Comparison of ENCODE assay signal across 23 cellular contexts in the genomic region with DNA sequence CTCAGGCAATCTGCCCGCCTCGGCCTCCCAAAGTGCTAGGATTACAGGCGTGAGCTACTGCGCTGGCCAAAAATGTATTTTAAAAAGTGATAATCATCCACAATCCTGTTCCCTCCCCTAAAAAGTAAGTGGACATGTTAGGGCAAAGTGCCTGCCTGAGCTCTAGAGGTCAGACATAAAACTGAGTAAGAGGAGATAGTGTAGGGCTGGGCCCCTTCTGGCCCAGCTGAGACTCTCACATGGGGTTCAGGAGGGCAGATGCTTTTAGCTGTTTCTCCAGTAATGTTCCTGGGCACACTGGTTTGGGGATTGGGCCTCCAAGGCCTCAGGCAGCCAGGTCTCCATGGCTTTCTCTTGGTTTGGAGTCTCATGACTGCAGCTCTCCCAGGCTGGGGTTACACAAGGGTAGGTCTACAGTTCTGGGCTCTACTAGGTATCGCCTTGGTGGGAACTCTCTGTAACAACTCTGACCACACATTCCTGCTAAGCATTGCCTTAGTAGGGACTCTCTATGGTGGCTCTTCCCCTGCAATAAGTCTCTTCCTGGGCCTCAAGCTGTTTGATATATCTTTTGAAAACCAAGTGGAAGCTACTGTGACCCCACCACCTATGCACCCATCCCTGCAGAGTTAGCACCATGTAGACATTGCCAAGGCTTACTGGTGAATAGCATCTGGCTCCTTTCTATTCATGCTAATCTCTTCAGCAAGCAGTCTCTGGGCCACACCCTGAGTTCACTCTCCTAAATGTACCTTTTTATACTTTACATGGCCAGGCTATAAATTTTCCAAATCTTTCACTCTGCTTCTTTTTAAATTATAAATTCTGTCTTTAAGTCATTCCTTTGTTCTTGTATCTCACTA. TPM values are rescaled to one million over a fixed set of nuclear protein-coding genes. Genes with fewer than 3 reads are reported as not detected.
DNase-seq lines count a peak whose midpoint lies in the region; ATAC-seq, FAIRE-seq and TF ChIP-seq lines count a peak whose summit lies in the region.
"Had no signal": no experiment of that assay in that cellular context is flagged by ENCODE, and none has a peak within 500 bp of the region (broad histone marks: within the 10 kb centered on the region; RNA-seq: fewer than 3 reads in every experiment).

No MANE protein-coding gene starts in this region.

- H2BK20ac ChIP-seq in H1 (ENCODE audit: low read length) = no peak overlapping the region

- no peak for DNase-seq in left ventricle myocardium superior
- DNase-seq in Right ventricle myocardium superior = no peak
- no peak for DNase-seq in H1 (ENCODE audit: low read depth in 1 of 2, low spot score in 2 of 2)
- DNase-seq in neural progenitor cell (ENCODE audit: low spot score) = no peak
- no peak for DNase-seq in cerebellar cortex (ENCODE audit: low spot score)
- no peak for DNase-seq in germinal center (ENCODE audit: low spot score)
- DNase-seq: CD4-positive, CD25-positive, alpha-beta regulatory T cell; H9; MM.1S; NCI-H2029; NCI-H446; NCI-H524 treated with DMSO at 0.1 percent for 48 hours; NCI-H82; NK-92 treated with Interleukin-12 subunit alpha and Interleukin-12 subunit beta, amount 100 ng/mL, for 24 hours; PC-3; SHP77 treated with DMSO at 0.1 percent for 48 hours had no signal

- H2AFZ ChIP-seq in H1 (ENCODE audit: low read length) (peak overlapping the region; percentile 77; the same call in 1 of the 2 replicates), neural progenitor cell (replicated peaks) (peak overlapping the region; percentile 64)

- no peaks in the 10 kb centered on the region for H3F3A ChIP-seq in neural progenitor cell (ENCODE audit: low read depth)

- H3K4me1 ChIP-seq in H1 (replicated peaks in 1 of 4; ENCODE audit: control insufficient read depth in 3 of 4, insufficient read depth in 4 of 4, low read length in 3 of 4) (no peaks in the 10 kb centered on the region), neural progenitor cell (no peaks in the 10 kb centered on the region)
- H3K4me1 ChIP-seq: BLaER1 had no signal

- H3K79me1 ChIP-seq in H1 (ENCODE audit: low read depth, low read length) = no peaks in the 10 kb centered on the region

- no peak for TF ChIP-seq POLR2A in H1 (IDR thresholded peaks at IDR 0.05; ENCODE audit: control extremely low read depth in 1 of 2, low read depth in 2 of 2, low read length in 2 of 2)

- H3K27me3 ChIP-seq in H1 (replicated peaks in 1 of 4; ENCODE audit: control insufficient read depth in 3 of 4, extremely low read depth in 1 of 4, insufficient read depth in 3 of 4, low read length in 3 of 4) (no peaks in the 10 kb centered on the region), neural progenitor cell (peaks cover 13% of the 10 kb centered on the region)
- H3K27me3 ChIP-seq: BLaER1 had no signal

- no peak overlapping the region for H3K27ac Mint-ChIP-seq in neural progenitor cell
- H3K27ac Mint-ChIP-seq: CD4-positive, CD25-positive, alpha-beta regulatory T cell; H9 had no signal

- H2BK5ac ChIP-seq in H1 (ENCODE audit: low read depth, low read length) = no peak overlapping the region

- H3K9ac ChIP-seq in H1 (replicated peaks in 1 of 4; ENCODE audit: extremely low read depth in 1 of 4, low read depth in 3 of 4, low read length in 3 of 4) (no peak overlapping the region), neural progenitor cell (no peak overlapping the region)
- H3K9ac ChIP-seq: BLaER1, KMS-11 had no signal

- no peaks in the 10 kb centered on the region for H3K36me3 Mint-ChIP-seq in neural progenitor cell
- H3K36me3 Mint-ChIP-seq: CD4-positive, CD25-positive, alpha-beta regulatory T cell had no signal

- no peak overlapping the region for H3K18ac ChIP-seq in H1 (ENCODE audit: extremely low read depth, low read length)

- intact Hi-C loops in left ventricle myocardium superior (cut with micrococcal nuclease) = no loop called here
- intact Hi-C loops in Right ventricle myocardium superior (cut with DNase I) = loop anchor here (5.0 kb wide), 1 partner anchor 65 kb away; no protein-coding TSS in a partner anchor

- H3K4me2 ChIP-seq in H1 (ENCODE audit: insufficient read depth in 1 of 2, low read depth in 2 of 2, low read length in 2 of 2) (no peak overlapping the region), neural progenitor cell (no peak overlapping the region)
- H3K4me2 ChIP-seq: BLaER1, KMS-11 had no signal

- peak; percentile 10 for ATAC-seq in left ventricle myocardium superior
- no peak for ATAC-seq in Right ventricle myocardium superior (ENCODE audit: poor library complexity)
- no peak for ATAC-seq in SK-N-SH treated with all-trans-retinoic acid at 6 μM for 48 hours
- ATAC-seq: PC-3 had no signal

- WGBS in H1 (ENCODE audit: extremely low coverage in 1 of 2, insufficient coverage in 1 of 2, insufficient read length in 1 of 2, insufficient replicate concordance in 2 of 2, low coverage in 1 of 2, low lambda C conversion rate in 2 of 2, missing lambda C conversion rate in 1 of 2), 2 experiments = 83% methylated on average over 5 of the region's 5 CpGs; no CpG with 5 or more reads in 1 of the 2 experiments

- H3K27ac ChIP-seq in H1 (ENCODE audit: low read depth, low read length) (no peak overlapping the region), neural progenitor cell (no peak overlapping the region)
- H3K27ac ChIP-seq: BLaER1, KMS-11 had no signal

- FAIRE-seq in H1 (lab: Jason Lieb, UNC) = no peak
- FAIRE-seq: A204.1, D721Med, HTR-8/SVneo had no signal

- no peaks in the 10 kb centered on the region for H3K27me3 Mint-ChIP-seq in neural progenitor cell (ENCODE audit: insufficient read depth, low read depth)

- no peak overlapping the region for H2BK12ac ChIP-seq in H1 (ENCODE audit: low read depth, low read length)

- H3K4ac ChIP-seq in H1 (replicated peaks; ENCODE audit: insufficient read length, low read depth, low read length) = no peak overlapping the region

- CTCF ChIA-PET in H1 (lab: Charles Lee; ENCODE audit: partially characterized antibody) = interaction anchor here (0.8 to 2.2 kb wide), 2 partner anchors 38 to 62 kb away, joined by 3 to 5 read pairs; no protein-coding TSS in a partner anchor

- no peak overlapping the region for H3K56ac ChIP-seq in H1 (replicated peaks; ENCODE audit: insufficient read length, low read depth, low read length)

- H3K36me3 ChIP-seq in H1 (ENCODE audit: control insufficient read depth in 2 of 4, insufficient read depth in 4 of 4, low read length in 3 of 4) (no peaks in the 10 kb centered on the region), neural progenitor cell (no peaks in the 10 kb centered on the region)
- H3K36me3 ChIP-seq: BLaER1 had no signal

- H3K23ac ChIP-seq in H1 (ENCODE audit: insufficient read length) = no peak overlapping the region

- H4K5ac ChIP-seq in H1 (ENCODE audit: insufficient read length, low read depth, low read length) = no peak overlapping the region

- H4K20me1 ChIP-seq in H1 (replicated peaks in 1 of 2; ENCODE audit: control insufficient read depth in 1 of 2, insufficient read depth in 2 of 2, low read length in 2 of 2) (no peaks in the 10 kb centered on the region), neural progenitor cell (ENCODE audit: low read depth) (no peaks in the 10 kb centered on the region)
- H4K20me1 ChIP-seq: BLaER1 had no signal

- H4K8ac ChIP-seq in H1 (ENCODE audit: extremely low read depth, insufficient read depth, low read length) = no peak overlapping the region

- no peak overlapping the region for H4K91ac ChIP-seq in H1 (replicated peaks; ENCODE audit: insufficient read length, low read length)

- H3K4me3 Mint-ChIP-seq in neural progenitor cell = no peak overlapping the region
- H3K4me3 Mint-ChIP-seq: CD4-positive, CD25-positive, alpha-beta regulatory T cell; H9 had no signal

- H2BK120ac ChIP-seq in H1 (replicated peaks; ENCODE audit: low read depth, low read length) = no peak overlapping the region

- no peak overlapping the region for H2AK5ac ChIP-seq in H1 (ENCODE audit: low read depth, low read length)

- no peak for TF ChIP-seq EP300 in H1 (IDR thresholded peaks at IDR 0.05; ENCODE audit: borderline replicate concordance in 1 of 2, low read depth in 2 of 2, low read length in 2 of 2)

- no peaks in the 10 kb centered on the region for H3K9me3 ChIP-seq in H1 (ENCODE audit: insufficient read depth in 2 of 2, low read depth in 1 of 2, low read length in 1 of 2)
- H3K9me3 ChIP-seq in neural progenitor cell (ENCODE audit: low read depth) = no peaks in the 10 kb centered on the region
- H3K9me3 ChIP-seq: BLaER1 had no signal

- POLR2A ChIA-PET in H1 (lab: Charles Lee; ENCODE audit: partially characterized antibody) = no interaction called here

- TF ChIP-seq CTCF in H1 (IDR thresholded peaks at IDR 0.05; ENCODE audit: control extremely low read depth in 1 of 3, insufficient read depth in 1 of 3, low read depth in 1 of 3, low read length in 3 of 3) (no peak), neural progenitor cell (IDR thresholded peaks at IDR 0.05) (no peak)

- H3K23me2 ChIP-seq in H1 (ENCODE audit: low read depth, low read length) = no peaks in the 10 kb centered on the region

- TF ChIP-seq RAD21 in H1 (IDR thresholded peaks at IDR 0.05 in 1 of 2, conservative IDR thresholded peaks at IDR 0.05 in 1 of 2; ENCODE audit: low read depth in 2 of 2, low read length in 2 of 2) = no peak

- no peak overlapping the region for H3K4me3 ChIP-seq in H1 (ENCODE audit: extremely low read depth in 1 of 4, insufficient read depth in 2 of 4, low read depth in 3 of 4, low read length in 4 of 4)
- H3K4me3 ChIP-seq in neural progenitor cell = no peak overlapping the region
- H3K4me3 ChIP-seq: BLaER1 had no signal

- H3K14ac ChIP-seq in H1 (ENCODE audit: insufficient read length) = no peak overlapping the region

- no peak overlapping the region for H2BK15ac ChIP-seq in H1 (ENCODE audit: low read length)

- no peaks in the 10 kb centered on the region for H3K9me3 Mint-ChIP-seq in neural progenitor cell
- H3K9me3 Mint-ChIP-seq: CD4-positive, CD25-positive, alpha-beta regulatory T cell; H9 had no signal

- H3K79me2 ChIP-seq in H1 (ENCODE audit: control insufficient read depth in 1 of 2, insufficient read depth in 2 of 2, low read length in 2 of 2) (no peaks in the 10 kb centered on the region), neural progenitor cell (ENCODE audit: low read depth) (no peaks in the 10 kb centered on the region)

- no peaks in the 10 kb centered on the region for H3K4me1 Mint-ChIP-seq in neural progenitor cell
- H3K4me1 Mint-ChIP-seq: CD4-positive, CD25-positive, alpha-beta regulatory T cell; H9 had no signal

RNA-seq across cellular contexts. Expression of a gene that starts 6.9 kb away (rescaled TPM):
- total RNA-seq in left ventricle myocardium superior = 104 TPM
- 107 TPM for total RNA-seq in Right ventricle myocardium superior
- 83.8 and 93.7 TPM in 2 replicates for total RNA-seq in H1 (2021; fragmentation: NEBNext Ultra II Directional; extraction: Animal tissue kit (Norgen Biotek cat#: 25700))
- polyA plus RNA-seq in H1 (2011; rRNA removed) = 35.2 and 36.3 TPM in 2 replicates
- 46.0 TPM for polyA plus RNA-seq in H1 (2011; cell fraction: cytosol; rRNA removed)
- polyA plus RNA-seq in H1 (2011; cell fraction: nucleus; rRNA removed) = 52.0 TPM
- 56.3 to 75.9 TPM (median 60.7 TPM) in 4 replicates for polyA plus RNA-seq in H1 (2012, experiment 1 of 2)
- 36.1 TPM for polyA plus RNA-seq in H1 (2012, experiment 2 of 2)
- polyA plus RNA-seq in H1 (2013, experiment 1 of 2) = 26.9 TPM
- 24.8 TPM for polyA plus RNA-seq in H1 (2013, experiment 2 of 2)
- 95.6 and 118 TPM in 2 replicates for polyA minus RNA-seq in H1 (2011; rRNA and poly(A)+ RNA removed)
- 35.1 TPM for polyA minus RNA-seq in H1 (2011; cell fraction: cytosol; rRNA and poly(A)+ RNA removed)
- polyA minus RNA-seq in H1 (2011; cell fraction: nucleus; rRNA and poly(A)+ RNA removed) = 33.6 TPM
- total RNA-seq in neural progenitor cell (ENCODE audit: low replicate concordance) = 35.4 and 42.4 TPM in 2 replicates

RNA-seq across cellular contexts. Expression of a gene that starts 43.7 kb away (rescaled TPM):
- total RNA-seq in left ventricle myocardium superior (not detected), Right ventricle myocardium superior (0.13 TPM), neural progenitor cell (ENCODE audit: low replicate concordance) (0.09 TPM in 1 of 2 replicates, not detected in the other)
- total RNA-seq in H1 (2021; fragmentation: NEBNext Ultra II Directional; extraction: Animal tissue kit (Norgen Biotek cat#: 25700)) = 0.06 TPM in 1 of 2 replicates, not detected in the other
- polyA plus RNA-seq in H1 (2011; rRNA removed) = 0.14 and 0.21 TPM in 2 replicates
- 0.10 TPM for polyA plus RNA-seq in H1 (2011; cell fraction: cytosol; rRNA removed)
- 0.31 TPM for polyA plus RNA-seq in H1 (2011; cell fraction: nucleus; rRNA removed)
- 0.09 to 0.18 TPM (median 0.13 TPM) in 3 of 4 replicates, not detected in the other for polyA plus RNA-seq in H1 (2012, experiment 1 of 2)
- 0.05 TPM for polyA plus RNA-seq in H1 (2012, experiment 2 of 2)
- 0.16 TPM for polyA plus RNA-seq in H1 (2013, experiment 1 of 2)
- 0.13 TPM for polyA plus RNA-seq in H1 (2013, experiment 2 of 2)
- 0.06 and 0.22 TPM in 2 replicates for polyA minus RNA-seq in H1 (2011; rRNA and poly(A)+ RNA removed)
- polyA minus RNA-seq in H1 (2011; cell fraction: cytosol; rRNA and poly(A)+ RNA removed) = not detected
- not detected for polyA minus RNA-seq in H1 (2011; cell fraction: nucleus; rRNA and poly(A)+ RNA removed)
- total RNA-seq: RPMI7951 had no signal
